In the genomic region with DNA sequence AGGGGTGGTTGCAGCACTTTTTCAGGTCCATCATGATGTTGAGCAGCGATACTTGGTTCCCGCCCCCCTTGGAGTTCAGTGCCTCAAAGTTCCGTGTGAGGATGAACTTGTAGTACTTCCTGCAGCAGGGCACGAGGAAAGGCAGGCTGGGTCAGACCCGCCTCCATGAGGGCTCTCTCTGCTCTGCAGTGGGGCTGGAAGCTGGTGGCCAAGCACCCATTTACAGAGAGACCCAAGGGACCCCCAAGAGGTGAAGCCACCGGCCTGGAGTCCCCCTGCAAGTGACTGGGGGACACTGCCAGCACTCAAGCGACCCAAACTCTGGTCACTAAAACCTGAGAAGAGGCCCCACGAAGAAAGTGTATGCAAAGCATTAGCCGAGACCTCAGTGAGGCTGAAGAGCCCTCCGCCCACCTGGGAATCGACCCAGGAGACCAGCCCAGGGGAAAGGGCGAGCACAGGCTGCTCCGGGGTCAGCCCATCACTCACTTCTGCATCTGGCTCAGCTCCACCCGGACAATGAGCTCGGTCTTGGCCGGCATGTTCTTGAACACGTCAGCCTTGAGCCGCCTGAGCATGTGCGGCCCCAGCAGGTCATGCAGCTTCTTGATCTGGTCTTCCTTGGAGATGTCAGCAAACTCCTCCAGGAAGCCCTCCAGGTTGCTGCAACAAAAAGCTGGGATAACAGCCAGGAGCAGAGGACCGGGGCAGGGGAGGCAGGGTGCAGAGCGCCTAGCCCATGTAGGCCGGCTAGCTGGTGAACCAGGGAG, we compare ENCODE assay signal across 23 cellular contexts. TPM values are rescaled to one million over a fixed set of nuclear protein-coding genes. Genes with fewer than 3 reads are reported as not detected.
DNase-seq lines count a peak whose midpoint lies in the region; ATAC-seq, FAIRE-seq and TF ChIP-seq lines count a peak whose summit lies in the region.
"Had no signal": no experiment of that assay in that cellular context is flagged by ENCODE, and none has a peak within 500 bp of the region (broad histone marks: within the 10 kb centered on the region; RNA-seq: fewer than 3 reads in every experiment).

No MANE protein-coding gene starts in this region.

- H3K36me3 ChIP-seq in IMR-90 (ENCODE audit: control insufficient read depth, insufficient read depth, low read length) (no peaks in the 10 kb centered on the region), kidney (ENCODE audit: control insufficient read depth in 1 of 2, insufficient read depth in 2 of 2, low read length in 2 of 2) (no peaks in the 10 kb centered on the region), upper lobe of right lung (no peaks in the 10 kb centered on the region), small intestine (ENCODE audit: control insufficient read depth in 2 of 2, insufficient read depth in 2 of 2, low read length in 2 of 2) (no peaks in the 10 kb centered on the region), neural progenitor cell (no peaks in the 10 kb centered on the region)

- H3K23ac ChIP-seq in IMR-90 (ENCODE audit: low read depth, low read length) = no peak overlapping the region

- H3K14ac ChIP-seq in IMR-90 (replicated peaks; ENCODE audit: low read depth, low read length) = no peak overlapping the region

- DNase-seq in left ventricle myocardium superior (peak; percentile 13), cardiac septum (ENCODE audit: low spot score) (no peak), IMR-90 (no peak), kidney (peak; percentile 41), upper lobe of right lung (peak; percentile 53), small intestine (no peak), iPS-NIHi7 (ENCODE audit: extremely low spot score) (no peak), neural progenitor cell (ENCODE audit: low spot score) (no peak)
- DNase-seq: C1 segment of cervical spinal cord; CD4-positive, alpha-beta memory T cell; COR-L47; DMS153; DMS79 treated with DMSO at 0.1 percent for 48 hours; EL; HCEC 1CT; HFFc6 had no signal

- WGBS in IMR-90 (ENCODE audit: extremely low coverage in 2 of 2, insufficient read length in 1 of 2), 2 experiments = 60% methylated on average over 17 of the region's 22 CpGs; no CpG with 5 or more reads in 1 of the 2 experiments
- 71 to 77% (median 75%) methylated on average over 22 of the region's 22 CpGs for WGBS in small intestine, 3 donors

- no peak overlapping the region for H2AK5ac ChIP-seq in IMR-90 (ENCODE audit: low read depth, low read length)

- H2BK15ac ChIP-seq in IMR-90 (ENCODE audit: low read depth, low read length) = no peak overlapping the region

- TF ChIP-seq CTCF in IMR-90 (conservative IDR thresholded peaks at IDR 0.05; ENCODE audit: low read depth, low read length) (no peak), kidney (IDR thresholded peaks at IDR 0.05; ENCODE audit: borderline replicate concordance, extremely low read depth, insufficient read depth) (no peak), upper lobe of right lung (IDR thresholded peaks at IDR 0.05) (no peak), neural progenitor cell (IDR thresholded peaks at IDR 0.05) (no peak)

- no peaks in the 10 kb centered on the region for H3K79me1 ChIP-seq in IMR-90 (ENCODE audit: low read depth in 1 of 2, low read length in 2 of 2)

- H3K9me3 ChIP-seq in IMR-90 (ENCODE audit: control insufficient read depth, insufficient read depth, low read length) = peaks cover 5% of the 10 kb centered on the region; the same call in 1 of the 2 replicates
- peaks cover 0 to 7% of the 10 kb centered on the region in 2 donors for H3K9me3 ChIP-seq in kidney (ENCODE audit: control insufficient read depth in 1 of 2, low read length in 2 of 2)
- no peaks in the 10 kb centered on the region for H3K9me3 ChIP-seq in upper lobe of right lung
- H3K9me3 ChIP-seq in small intestine (ENCODE audit: control insufficient read depth, low read depth) = no peaks in the 10 kb centered on the region
- no peaks in the 10 kb centered on the region for H3K9me3 ChIP-seq in neural progenitor cell (ENCODE audit: low read depth)

- H3F3A ChIP-seq in neural progenitor cell (ENCODE audit: low read depth) = no peaks in the 10 kb centered on the region

- H3K4me3 ChIP-seq in IMR-90 (ENCODE audit: insufficient read depth, low read depth, low read length) = no peak overlapping the region
- no peak overlapping the region for H3K4me3 ChIP-seq in kidney (ENCODE audit: low read length in 2 of 2)
- H3K4me3 ChIP-seq in upper lobe of right lung = no peak overlapping the region
- no peak overlapping the region for H3K4me3 ChIP-seq in small intestine (ENCODE audit: low read depth in 1 of 2, low read length in 2 of 2)
- H3K4me3 ChIP-seq in neural progenitor cell = no peak overlapping the region

- peaks cover 4% of the 10 kb centered on the region for H3K27me3 Mint-ChIP-seq in neural progenitor cell (ENCODE audit: insufficient read depth, low read depth)

- H2AK9ac ChIP-seq in IMR-90 (replicated peaks; ENCODE audit: low read depth, low read length, poor library complexity) = no peak overlapping the region

- intact Hi-C loops in left ventricle myocardium superior (cut with micrococcal nuclease) = no loop called here
- intact Hi-C loops in cardiac septum (cut with DNase I) = no loop called here
- intact Hi-C loops in IMR-90 (cut with micrococcal nuclease) = no loop called here
- intact Hi-C loops in kidney (cut with DNase I) = no loop called here
- intact Hi-C loops in upper lobe of right lung (cut with DNase I) = no loop called here

- no peak overlapping the region for H2BK20ac ChIP-seq in IMR-90 (ENCODE audit: low read depth, low read length)

- no peak overlapping the region for H2BK5ac ChIP-seq in IMR-90 (ENCODE audit: low read depth, low read length, poor library complexity, severe bottlenecking)

- H3K9me3 Mint-ChIP-seq in neural progenitor cell = peaks cover 10% of the 10 kb centered on the region

- H3K4me2 ChIP-seq in IMR-90 (ENCODE audit: low read depth, low read length) (no peak overlapping the region), neural progenitor cell (no peak overlapping the region)

- no peaks in the 10 kb centered on the region for H3K9me1 ChIP-seq in IMR-90 (ENCODE audit: insufficient read depth, low read length)

- no peak overlapping the region for H2BK120ac ChIP-seq in IMR-90 (ENCODE audit: low read depth, low read length)

- H2AFZ ChIP-seq in IMR-90 (replicated peaks; ENCODE audit: low read length, poor library complexity) = peak overlapping the region; percentile 43
- H2AFZ ChIP-seq in neural progenitor cell (replicated peaks) = no peak overlapping the region

- H3K36me3 Mint-ChIP-seq in neural progenitor cell = no peaks in the 10 kb centered on the region
- H3K36me3 Mint-ChIP-seq: CD4-positive, alpha-beta memory T cell had no signal

- BruUV-seq in IMR-90 (replicated peaks; lab: Mats Ljungman, UMichigan) = no TSS peak

- no peaks in the 10 kb centered on the region for H3K4me1 ChIP-seq in IMR-90 (ENCODE audit: control insufficient read depth, insufficient read depth, low read length)
- H3K4me1 ChIP-seq in kidney (ENCODE audit: control insufficient read depth in 1 of 2, insufficient read depth in 1 of 2, low read depth in 1 of 2, low read length in 2 of 2) = no peaks in the 10 kb centered on the region
- no peaks in the 10 kb centered on the region for H3K4me1 ChIP-seq in upper lobe of right lung
- H3K4me1 ChIP-seq in small intestine (ENCODE audit: control insufficient read depth in 2 of 2, insufficient read depth in 1 of 2, low read depth in 1 of 2, low read length in 1 of 2) = no peaks in the 10 kb centered on the region
- H3K4me1 ChIP-seq in neural progenitor cell = no peaks in the 10 kb centered on the region

- no peak overlapping the region for H3K18ac ChIP-seq in IMR-90 (ENCODE audit: low read depth, low read length)

- no peaks in the 10 kb centered on the region for H4K20me1 ChIP-seq in IMR-90 (ENCODE audit: insufficient read depth, low read length)
- H4K20me1 ChIP-seq in neural progenitor cell (ENCODE audit: low read depth) = no peaks in the 10 kb centered on the region

- no peak overlapping the region for H4K5ac ChIP-seq in IMR-90 (ENCODE audit: low read depth, low read length)

- H3K56ac ChIP-seq in IMR-90 (ENCODE audit: extremely low read depth, insufficient read depth, low read length) = no peak overlapping the region

- H3K4me3 Mint-ChIP-seq in neural progenitor cell = no peak overlapping the region
- H3K4me3 Mint-ChIP-seq: B cell; CD4-positive, alpha-beta memory T cell; HFFc6 had no signal

- no peak for TF ChIP-seq POLR2A in IMR-90 (IDR thresholded peaks at IDR 0.05; ENCODE audit: low read depth, low read length)

- H3K27me3 ChIP-seq in IMR-90 (ENCODE audit: control insufficient read depth, insufficient read depth, low read length) (peaks cover 13% of the 10 kb centered on the region), upper lobe of right lung (no peaks in the 10 kb centered on the region), small intestine (ENCODE audit: control insufficient read depth in 2 of 2, insufficient read depth in 2 of 2, low read length in 2 of 2) (no peaks in the 10 kb centered on the region), neural progenitor cell (no peaks in the 10 kb centered on the region)

- H3K27ac ChIP-seq in IMR-90 (ENCODE audit: insufficient read depth, low read length) = no peak overlapping the region
- H3K27ac ChIP-seq in kidney (ENCODE audit: low read depth in 2 of 2, low read length in 2 of 2) = no peak overlapping the region
- no peak overlapping the region for H3K27ac ChIP-seq in upper lobe of right lung
- no peak overlapping the region for H3K27ac ChIP-seq in small intestine (ENCODE audit: low read depth in 1 of 2, low read length in 1 of 2)
- H3K27ac ChIP-seq in neural progenitor cell = no peak overlapping the region

- CTCF ChIA-PET in IMR-90 (lab: Yijun Ruan, JAX) = no interaction called here

- no peaks in the 10 kb centered on the region for H3K4me1 Mint-ChIP-seq in neural progenitor cell
- H3K4me1 Mint-ChIP-seq: B cell; CD4-positive, alpha-beta memory T cell had no signal

- FAIRE-seq in kidney (lab: Jason Lieb, UNC) (no peak), small intestine (lab: Jason Lieb, UNC) (no peak)
- FAIRE-seq: D721Med, G401.6, GM12891, H1, HepG2, HTR-8/SVneo had no signal

- in situ Hi-C loops in IMR-90 (cut with MboI; ENCODE audit: low sequenced_read_pairs) = no loop called here

- H3K79me2 ChIP-seq in neural progenitor cell (ENCODE audit: low read depth) = no peaks in the 10 kb centered on the region

- TF ChIP-seq RAD21 in IMR-90 (IDR thresholded peaks at IDR 0.05; ENCODE audit: low read length) = no peak

- POLR2A ChIA-PET in IMR-90 (lab: Charles Lee; ENCODE audit: unreplicated experiment) = no interaction called here

- H3K27ac Mint-ChIP-seq in neural progenitor cell = no peak overlapping the region
- H3K27ac Mint-ChIP-seq: B cell; CD4-positive, alpha-beta memory T cell; HFFc6 had no signal

- H4K91ac ChIP-seq in IMR-90 (ENCODE audit: insufficient read depth, low read depth, low read length) = no peak overlapping the region

- H4K8ac ChIP-seq in IMR-90 (ENCODE audit: low read depth in 2 of 2, low read length in 2 of 2) = no peak overlapping the region

- no peak for ATAC-seq in left ventricle myocardium superior
- ATAC-seq in IMR-90 (ENCODE audit: low read depth) = no peak
- ATAC-seq in upper lobe of right lung = no peak
- ATAC-seq: HepG2 had no signal

- H3K9ac ChIP-seq in IMR-90 (ENCODE audit: low read depth, low read length) (no peak overlapping the region), kidney (ENCODE audit: low read length in 2 of 2) (no peak overlapping the region), neural progenitor cell (no peak overlapping the region)

- H3K4ac ChIP-seq in IMR-90 (ENCODE audit: low read depth, low read length) = no peak overlapping the region

- dilution Hi-C loops in IMR-90 (cut with HindIII; ENCODE audit: low sequenced_read_pairs, unreplicated experiment) = no loop called here

RNA-seq across cellular contexts. Expression of gene CHD5, which starts 45.2 kb away (rescaled TPM):
- 0.12 TPM for total RNA-seq in left ventricle myocardium superior
- total RNA-seq in cardiac septum = 0.81 TPM
- under 0.01 TPM in 1 of 2 replicates, not detected in the other for total RNA-seq in IMR-90 (2012; rRNA removed)
- 0.06 and 0.09 TPM in 2 replicates for polyA plus RNA-seq in IMR-90 (2012; rRNA removed)
- 0.02 TPM in 1 of 2 replicates, not detected in the other for polyA plus RNA-seq in IMR-90 (2012; cell fraction: cytosol; rRNA removed)
- 0.37 and 0.48 TPM in 2 replicates for polyA plus RNA-seq in IMR-90 (2012; cell fraction: nucleus; rRNA removed; ENCODE audit: low replicate concordance)
- total RNA-seq in kidney = 0.85 TPM
- 0.54 TPM for polyA plus RNA-seq in kidney (ENCODE audit: insufficient read depth, low read depth, low replicate concordance)
- 0.23 TPM for total RNA-seq in upper lobe of right lung
- 1 to 10 TPM in 1 of 3 donors, under 1 TPM in 1, not detected in 1; 0.67 to 1.8 TPM for polyA plus RNA-seq in small intestine
- total RNA-seq in neural progenitor cell (ENCODE audit: low replicate concordance) = 0.17 and 0.22 TPM in 2 replicates
- polyA plus RNA-seq: CD4-positive, alpha-beta memory T cell had no signal

Comparison
In these comparisons a context has a peak if more than half of its experiments do, and no peak if none do; other contexts are left out.
1. DNase-seq: peak in left ventricle myocardium superior (single experiment), kidney (single experiment) and upper lobe of right lung (single experiment); none in cardiac septum (single experiment), IMR-90 (single experiment), small intestine (single experiment), iPS-NIHi7 (single experiment) and neural progenitor cell (single experiment).